Comparison of ENCODE assay signal across 9 cellular contexts in genomic region chr5:88875609-88876234, GRCh38.
DNase-seq lines count a peak whose midpoint lies in the region; ATAC-seq lines count a peak whose summit lies in the region.
"Had no signal": no experiment of that assay in that cellular context is flagged by ENCODE, and none has a peak within 500 bp of the region (broad histone marks: within the 10 kb centered on the region; RNA-seq: fewer than 3 reads in every experiment).

No MANE protein-coding gene starts in this region.

- peak; percentile 4 for DNase-seq in UCSD-AML1 (lab: John Stamatoyannopoulos, UW; ENCODE audit: unreplicated experiment)
- DNase-seq in midbrain (lab: John Stamatoyannopoulos, UW) = peak; percentile 13
- DNase-seq in NCI-H2029 treated with DMSO at 0.1 percent for 48 hours (lab: John Stamatoyannopoulos, UW) = no peak
- no peak for DNase-seq in central memory CD4-positive, alpha-beta T cell
- DNase-seq in NCI-H1092 treated with DMSO at 0.1 percent for 48 hours (lab: John Stamatoyannopoulos, UW) = no peak
- DNase-seq: activated T-cell treated with anti-CD3 and anti-CD28 coated beads for 4 hours had no signal

- peak; percentile 40 for ATAC-seq in GM18498 (IDR thresholded peaks at IDR 0.05; ENCODE audit: unreplicated experiment)
- peak; percentile 54 for ATAC-seq in HG02943 (IDR thresholded peaks at IDR 0.05; ENCODE audit: low read depth, unreplicated experiment)
- ATAC-seq in GM18511 (IDR thresholded peaks at IDR 0.05; ENCODE audit: unreplicated experiment) = no peak

Comparison
In these comparisons a context has a peak if more than half of its experiments do, and no peak if none do; other contexts are left out.
1. DNase-seq: peak in UCSD-AML1 (single experiment) and midbrain (single experiment); none in NCI-H2029 treated with DMSO at 0.1 percent for 48 hours (single experiment), central memory CD4-positive, alpha-beta T cell (single experiment) and NCI-H1092 treated with DMSO at 0.1 percent for 48 hours (single experiment).